10 cellular contexts compared by ENCODE assay signal in genomic region chr1:186620951-186621350, GRCh38. TPM values are rescaled to one million over a fixed set of nuclear protein-coding genes. Genes with fewer than 3 reads are reported as not detected.
DNase-seq lines count a peak whose midpoint lies in the region; ATAC-seq and TF ChIP-seq lines count a peak whose summit lies in the region.
"Had no signal": no experiment of that assay in that cellular context is flagged by ENCODE, and none has a peak within 500 bp of the region (broad histone marks: within the 10 kb centered on the region; RNA-seq: fewer than 3 reads in every experiment).

No MANE protein-coding gene starts in this region.

- no peaks in the 10 kb centered on the region for H3K9me3 ChIP-seq in AG04450 (ENCODE audit: control insufficient read depth, insufficient read depth, low read length)

- peak; percentile 25 for ATAC-seq in GM19351 (IDR thresholded peaks at IDR 0.05; ENCODE audit: unreplicated experiment)
- ATAC-seq in sciatic nerve: no peak
- ATAC-seq in HG02798 (IDR thresholded peaks at IDR 0.05; ENCODE audit: poor library complexity, unreplicated experiment): no peak

- POLR2A ChIA-PET in AG04450 (lab: Yijun Ruan, JAX): no interaction called here

- no peak for TF ChIP-seq CTCF in AG04450 (IDR thresholded peaks at IDR 0.05; ENCODE audit: low read depth, low read length)

- no peak overlapping the region for H3K4me3 ChIP-seq in AG04450 (ENCODE audit: low read depth, low read length)

- H3K27ac ChIP-seq in AG04450 (ENCODE audit: low read depth, low read length): no peak overlapping the region
- H3K27ac ChIP-seq in epithelial cell of prostate: no peak overlapping the region

- CTCF ChIA-PET in AG04450 (lab: Charles Lee): interaction anchor here (0.5 to 1.2 kb wide), 3 partner anchors 12 to 217 kb away, joined by 3 to 5 read pairs (median 3); no protein-coding TSS in a partner anchor

- DNase-seq in AG04450 (ENCODE audit: low read depth, low spot score) (peak; percentile 26), OCI-M1 (lab: John Stamatoyannopoulos, UW) (peak; percentile 76), epithelial cell of prostate (ENCODE audit: low read depth, low spot score) (peak; percentile 6), sciatic nerve (ENCODE audit: low spot score) (no peak), COLO668 (lab: John Stamatoyannopoulos, UW; ENCODE audit: unreplicated experiment) (no peak), SW 1271 (lab: John Stamatoyannopoulos, UW) (no peak)
- DNase-seq: aorta, SHP77 treated with DMSO at 0.1 percent for 48 hours had no signal

- intact Hi-C loops in sciatic nerve (cut with DNase I): no loop called here

- no peaks in the 10 kb centered on the region for H3K27me3 ChIP-seq in AG04450 (ENCODE audit: control insufficient read depth, insufficient read depth, low read length)

RNA-seq across cellular contexts. Expression of gene PTGS2, which starts 59.3 kb away (rescaled TPM):
- 2.1 and 2.7 TPM in 2 replicates for polyA plus RNA-seq in AG04450 (2011; rRNA removed)
- polyA minus RNA-seq in AG04450 (2011; rRNA and poly(A)+ RNA removed): 4.0 and 4.3 TPM in 2 replicates
- total RNA-seq in sciatic nerve: 5.4 TPM

Comparison
In these comparisons a context has a peak if more than half of its experiments do, and no peak if none do; other contexts are left out.
1. DNase-seq: peak in AG04450 (single experiment), OCI-M1 (single experiment) and epithelial cell of prostate (single experiment); none in sciatic nerve (single experiment), COLO668 (single experiment) and SW 1271 (0 of 2).